In genomic region chr11:118436639-118437045, GRCh38 we compare ENCODE assay signal across 8 cellular contexts. TPM values are rescaled to one million over a fixed set of nuclear protein-coding genes. Genes with fewer than 3 reads are reported as not detected.
A peak's percentile ranks its signal among the peaks of the same experiment; 100 is the strongest.
DNase-seq lines count a peak whose midpoint lies in the region; ATAC-seq, FAIRE-seq and TF ChIP-seq lines count a peak whose summit lies in the region.

No MANE protein-coding gene starts in this region.

- POLR2A ChIA-PET in activated CD8-positive, alpha-beta T cell treated with anti-CD3 and anti-CD28 coated beads for 36 hours (lab: Charles Lee), result interaction anchor here (0.5 to 3.7 kb wide), 14 partner anchors 8 to 132 kb away, joined by 3 to 32 read pairs (median 7); partner anchors contain the start of genes CD3D, CD3E and UBE4A

- peak overlapping the region; percentile 83 to 89 (median 86) for H3K27ac ChIP-seq in pancreas

- no peaks in the 10 kb centered on the region for H3K36me3 ChIP-seq in pancreas

- WGBS in pancreas, 2 donors, result 0 to 1% methylated on average over 8 to 48 of the region's 48 CpGs

- ATAC-seq in GM19397 (IDR thresholded peaks at IDR 0.05; ENCODE audit: unreplicated experiment) (peak; percentile 21), HG03521 (IDR thresholded peaks at IDR 0.05; ENCODE audit: unreplicated experiment) (peak; percentile 5), pancreas (peak in 1 of 4 donors; percentile 1)
- peak; percentile 31 for ATAC-seq in activated CD8-positive, alpha-beta T cell treated with anti-CD3 and anti-CD28 coated beads for 36 hours

- no peaks in the 10 kb centered on the region for H3K9me3 ChIP-seq in pancreas

- TF ChIP-seq CTCF in activated CD8-positive, alpha-beta T cell treated with anti-CD3 and anti-CD28 coated beads for 36 hours (IDR thresholded peaks at IDR 0.05), result no peak
- TF ChIP-seq CTCF in fibroblast of villous mesenchyme (IDR thresholded peaks at IDR 0.05; ENCODE audit: insufficient read depth, low read depth, low read length), result no peak
- TF ChIP-seq CTCF in pancreas (IDR thresholded peaks at IDR 0.05), result no peak

- peak overlapping the region; percentile 91 for H3K4me3 ChIP-seq in fibroblast of villous mesenchyme (ENCODE audit: low read depth, low read length)
- peak overlapping the region; percentile 98 to 100 (median 99) for H3K4me3 ChIP-seq in pancreas

- H3K4me3 Mint-ChIP-seq in activated CD8-positive, alpha-beta T cell treated with anti-CD3 and anti-CD28 coated beads for 36 hours, result peak overlapping the region; percentile 87

- peaks cover 22% of the 10 kb centered on the region for H3K36me3 Mint-ChIP-seq in activated CD8-positive, alpha-beta T cell treated with anti-CD3 and anti-CD28 coated beads for 36 hours (ENCODE audit: low read depth)

- H3K9me3 Mint-ChIP-seq in activated CD8-positive, alpha-beta T cell treated with anti-CD3 and anti-CD28 coated beads for 36 hours, result no peaks in the 10 kb centered on the region

- CTCF ChIA-PET in activated CD8-positive, alpha-beta T cell treated with anti-CD3 and anti-CD28 coated beads for 36 hours (lab: Charles Lee), result interaction anchor here (1.1 to 3.6 kb wide), 3 partner anchors 39 to 238 kb away, joined by 3 to 22 read pairs (median 14); no protein-coding TSS in a partner anchor

- H3K27me3 ChIP-seq in pancreas, result no peaks in the 10 kb centered on the region

- H3K4me1 ChIP-seq in pancreas, result peaks cover 6 to 17% (median 13%) of the 10 kb centered on the region in 3 donors

- H3K4me1 Mint-ChIP-seq in activated CD8-positive, alpha-beta T cell treated with anti-CD3 and anti-CD28 coated beads for 36 hours (ENCODE audit: low read depth), result peaks cover 36% of the 10 kb centered on the region

- intact Hi-C loops in activated CD8-positive, alpha-beta T cell treated with anti-CD3 and anti-CD28 coated beads for 36 hours (cut with micrococcal nuclease), result loop anchor here (5.0 kb wide), 2 partner anchors 34 to 51 kb away; partner anchors contain the start of gene ATP5MG
- intact Hi-C loops in pancreas (cut with DNase I), result no loop called here

- H3K27ac Mint-ChIP-seq in activated CD8-positive, alpha-beta T cell treated with anti-CD3 and anti-CD28 coated beads for 36 hours, result peak overlapping the region; percentile 97

- FAIRE-seq in pancreas (lab: Jason Lieb, UNC), result no peak

- H3K27me3 Mint-ChIP-seq in activated CD8-positive, alpha-beta T cell treated with anti-CD3 and anti-CD28 coated beads for 36 hours, result no peaks in the 10 kb centered on the region

- DNase-seq in 8988T (peak; percentile 40), fibroblast of villous mesenchyme (ENCODE audit: low read depth) (peak; percentile 18), pancreas (peak in 4 of 6 donors; percentile 30 to 66 (median 44)), epidermal melanocyte (ENCODE audit: insufficient read length, low spot score) (no peak), occipital lobe (lab: John Stamatoyannopoulos, UW) (no peak)
- peak; percentile 71 for DNase-seq in activated CD8-positive, alpha-beta T cell treated with anti-CD3 and anti-CD28 coated beads for 36 hours

RNA-seq across cellular contexts. Expression of gene KMT2A, which starts 0.3 kb away (rescaled TPM):
- total RNA-seq in activated CD8-positive, alpha-beta T cell treated with anti-CD3 and anti-CD28 coated beads for 36 hours, result 10 to 100 TPM; 68.8 to 75.0 TPM
- total RNA-seq in fibroblast of villous mesenchyme (39.6 and 47.1 TPM in 2 replicates), pancreas (10 to 100 TPM; 31.1 to 46.3 (median 36.6) TPM), occipital lobe (55.4 TPM)
- 10 to 100 TPM; 13.9 to 14.1 TPM for polyA plus RNA-seq in pancreas

RNA-seq across cellular contexts. Expression of gene ATP5MG, which starts 35.2 kb away (rescaled TPM):
- total RNA-seq in activated CD8-positive, alpha-beta T cell treated with anti-CD3 and anti-CD28 coated beads for 36 hours, result 100 to 1,000 TPM; 237 to 249 TPM
- total RNA-seq in fibroblast of villous mesenchyme, result 34.1 and 44.0 TPM in 2 replicates
- total RNA-seq in pancreas, result 10 to 100 TPM; 46.5 to 81.4 (median 74.3) TPM
- polyA plus RNA-seq in pancreas, result 100 to 1,000 TPM; 115 to 120 TPM
- 67.4 TPM for total RNA-seq in occipital lobe

Comparison
In these comparisons a context has a peak if more than half of its experiments do, and no peak if none do; other contexts are left out.
1. DNase-seq: peak in 8988T (single experiment), activated CD8-positive, alpha-beta T cell treated with anti-CD3 and anti-CD28 coated beads for 36 hours (single experiment), fibroblast of villous mesenchyme (single experiment) and pancreas (4 of 6); none in epidermal melanocyte (single experiment) and occipital lobe (single experiment).